In genomic region chr2:74399785-74400184, GRCh38 we compare ENCODE assay signal across 9 cellular contexts. TPM values are rescaled to one million over a fixed set of nuclear protein-coding genes. Genes with fewer than 3 reads are reported as not detected.
A peak's percentile ranks its signal among the peaks of the same experiment; 100 is the strongest.
DNase-seq lines count a peak whose midpoint lies in the region; ATAC-seq and TF ChIP-seq lines count a peak whose summit lies in the region.
"Had no signal": no experiment of that assay in that cellular context is flagged by ENCODE, and none has a peak within 500 bp of the region (broad histone marks: within the 10 kb centered on the region; RNA-seq: fewer than 3 reads in every experiment).

No MANE protein-coding gene starts in this region.

- dilution Hi-C loops in mammary epithelial cell (cut with HindIII; ENCODE audit: low sequenced_read_pairs) = loop anchor here (5.0 kb wide), 2 partner anchors 37 to 58 kb away; partner anchors contain the start of genes INO80B and WBP1

- H3K9ac ChIP-seq in mammary epithelial cell (ENCODE audit: insufficient read depth, low read length) (no peak overlapping the region), neural progenitor cell (no peak overlapping the region)

- intact Hi-C loops in natural killer cell (cut with micrococcal nuclease) = no loop called here
- intact Hi-C loops in mammary epithelial cell (cut with micrococcal nuclease) = loop anchor here (1.0 kb wide), 2 partner anchors 66 to 149 kb away; no protein-coding TSS in a partner anchor

- H3K4me3 ChIP-seq in mammary epithelial cell (replicated peaks in 1 of 3; ENCODE audit: insufficient read depth in 1 of 3, low read depth in 2 of 3, low read length in 3 of 3) (no peak overlapping the region), neural progenitor cell (no peak overlapping the region)

- H3K27me3 Mint-ChIP-seq in natural killer cell (ENCODE audit: low read depth in 2 of 2) = peaks cover 0 to 2% of the 10 kb centered on the region in 2 donors
- H3K27me3 Mint-ChIP-seq in natural killer cell treated with Interleukin-12 subunit alpha and Interleukin-12 subunit beta and Interleukin-15 and Interleukin-18, amount 100 ng/mL, for 72 hours = peaks cover 0 to 6% of the 10 kb centered on the region in 2 donors
- peaks cover 8% of the 10 kb centered on the region for H3K27me3 Mint-ChIP-seq in neural progenitor cell (ENCODE audit: insufficient read depth, low read depth)

- BruUV-seq in mammary epithelial cell (replicated peaks; lab: Mats Ljungman, UMichigan) = no TSS peak

- H2AFZ ChIP-seq in mammary epithelial cell (ENCODE audit: low read depth, low read length) (peak overlapping the region; percentile 45), neural progenitor cell (replicated peaks) (peak overlapping the region; percentile 93)

- CTCF ChIA-PET in mammary epithelial cell (lab: Charles Lee; ENCODE audit: low non-redundant PET) = no interaction called here

- no peak overlapping the region for H3K27ac ChIP-seq in mammary epithelial cell (ENCODE audit: insufficient read depth, low read depth, low read length)
- H3K27ac ChIP-seq in neural progenitor cell = no peak overlapping the region

- peak in 2 of 3 donors; percentile 75 to 77 for ATAC-seq in natural killer cell
- no peak for ATAC-seq in natural killer cell treated with Interleukin-12 subunit alpha and Interleukin-12 subunit beta and Interleukin-15 and Interleukin-18, amount 100 ng/mL, for 72 hours
- no peak for ATAC-seq in HG02970 (IDR thresholded peaks at IDR 0.05; ENCODE audit: low FRiP score, unreplicated experiment)

- H3K4me3 Mint-ChIP-seq in natural killer cell (no peak overlapping the region), neural progenitor cell (no peak overlapping the region)
- H3K4me3 Mint-ChIP-seq in natural killer cell treated with Interleukin-12 subunit alpha and Interleukin-12 subunit beta and Interleukin-15 and Interleukin-18, amount 100 ng/mL, for 72 hours = no peak overlapping the region
- H3K4me3 Mint-ChIP-seq: activated naive CD8-positive, alpha-beta T cell had no signal

- no peaks in the 10 kb centered on the region for H3K4me1 ChIP-seq in mammary epithelial cell (ENCODE audit: insufficient read depth, low read length)
- no peaks in the 10 kb centered on the region for H3K4me1 ChIP-seq in neural progenitor cell

- H3K79me2 ChIP-seq in mammary epithelial cell (ENCODE audit: insufficient read depth, low read length) (no peaks in the 10 kb centered on the region), neural progenitor cell (ENCODE audit: low read depth) (no peaks in the 10 kb centered on the region)

- no peaks in the 10 kb centered on the region for H3K36me3 Mint-ChIP-seq in natural killer cell
- no peaks in the 10 kb centered on the region for H3K36me3 Mint-ChIP-seq in natural killer cell treated with Interleukin-12 subunit alpha and Interleukin-12 subunit beta and Interleukin-15 and Interleukin-18, amount 100 ng/mL, for 72 hours
- no peaks in the 10 kb centered on the region for H3K36me3 Mint-ChIP-seq in neural progenitor cell
- H3K36me3 Mint-ChIP-seq: activated naive CD8-positive, alpha-beta T cell had no signal

- H4K20me1 ChIP-seq in mammary epithelial cell (ENCODE audit: insufficient read depth, low read length) (no peaks in the 10 kb centered on the region), neural progenitor cell (ENCODE audit: low read depth) (no peaks in the 10 kb centered on the region)

- H3F3A ChIP-seq in neural progenitor cell (ENCODE audit: low read depth) = no peaks in the 10 kb centered on the region

- in situ Hi-C loops in mammary epithelial cell (cut with MboI; ENCODE audit: low sequenced_read_pairs in 2 of 2) = no loop called here

- H3K27me3 ChIP-seq in mammary epithelial cell (ENCODE audit: insufficient read depth, low read length) = no peaks in the 10 kb centered on the region
- no peaks in the 10 kb centered on the region for H3K27me3 ChIP-seq in neural progenitor cell

- H3K9me3 Mint-ChIP-seq in natural killer cell (no peaks in the 10 kb centered on the region), neural progenitor cell (no peaks in the 10 kb centered on the region)
- no peaks in the 10 kb centered on the region for H3K9me3 Mint-ChIP-seq in natural killer cell treated with Interleukin-12 subunit alpha and Interleukin-12 subunit beta and Interleukin-15 and Interleukin-18, amount 100 ng/mL, for 72 hours

- H3K4me1 Mint-ChIP-seq in natural killer cell (no peaks in the 10 kb centered on the region), neural progenitor cell (no peaks in the 10 kb centered on the region)
- H3K4me1 Mint-ChIP-seq in natural killer cell treated with Interleukin-12 subunit alpha and Interleukin-12 subunit beta and Interleukin-15 and Interleukin-18, amount 100 ng/mL, for 72 hours (ENCODE audit: low read depth in 2 of 2) = no peaks in the 10 kb centered on the region

- DNase-seq in natural killer cell (no peak), NCI-H345 (lab: John Stamatoyannopoulos, UW) (peak; percentile 2), mammary epithelial cell (peak; percentile 27), neural progenitor cell (ENCODE audit: low spot score) (peak; percentile 45), NCI-H2227 (lab: John Stamatoyannopoulos, UW; ENCODE audit: unreplicated experiment) (no peak)
- DNase-seq in natural killer cell treated with Interleukin-12 subunit alpha and Interleukin-12 subunit beta and Interleukin-15 and Interleukin-18, amount 100 ng/mL, for 72 hours (ENCODE audit: low spot score) = no peak
- DNase-seq in stimulated activated CD4-positive, alpha-beta T cell treated with anti-CD3 and anti-CD28 coated beads, Interleukin-4, amount 100 ng/mL, for 24 hours = no peak

- H3K27ac Mint-ChIP-seq in natural killer cell (no peak overlapping the region), neural progenitor cell (no peak overlapping the region)
- H3K27ac Mint-ChIP-seq in natural killer cell treated with Interleukin-12 subunit alpha and Interleukin-12 subunit beta and Interleukin-15 and Interleukin-18, amount 100 ng/mL, for 72 hours = no peak overlapping the region
- H3K27ac Mint-ChIP-seq: activated naive CD8-positive, alpha-beta T cell had no signal

- H3K9me3 ChIP-seq in mammary epithelial cell (replicated peaks; ENCODE audit: insufficient read depth, low read length) = no peaks in the 10 kb centered on the region
- no peaks in the 10 kb centered on the region for H3K9me3 ChIP-seq in neural progenitor cell (ENCODE audit: low read depth)

- H3K36me3 ChIP-seq in mammary epithelial cell (ENCODE audit: insufficient read depth, low read length) = no peaks in the 10 kb centered on the region
- H3K36me3 ChIP-seq in neural progenitor cell = no peaks in the 10 kb centered on the region

- peak; percentile 62 for TF ChIP-seq CTCF in natural killer cell (IDR thresholded peaks at IDR 0.05)
- TF ChIP-seq CTCF in mammary epithelial cell (conservative IDR thresholded peaks at IDR 0.05 in 1 of 2, IDR thresholded peaks at IDR 0.05 in 1 of 2; ENCODE audit: extremely low read depth in 1 of 2, insufficient read depth in 1 of 2, low read depth in 1 of 2, low read length in 2 of 2) = peak; percentile 47 to 67
- peak; percentile 67 for TF ChIP-seq CTCF in neural progenitor cell (IDR thresholded peaks at IDR 0.05)

- H3K4me2 ChIP-seq in mammary epithelial cell (ENCODE audit: insufficient read depth, low read depth, low read length) (no peak overlapping the region), neural progenitor cell (no peak overlapping the region)

RNA-seq across cellular contexts. Expression of gene DCTN1, which starts 19.7 kb away (rescaled TPM):
- total RNA-seq in natural killer cell = 100 to 1,000 TPM; 103 to 116 (median 116) TPM
- 100 to 1,000 TPM in 1 of 2 donors, 10 to 100 TPM in 1; 97.8 to 106 TPM for total RNA-seq in natural killer cell treated with Interleukin-12 subunit alpha and Interleukin-12 subunit beta and Interleukin-15 and Interleukin-18, amount 100 ng/mL, for 72 hours
- 100 to 1,000 TPM; 137 to 172 TPM for total RNA-seq in mammary epithelial cell
- 124 TPM for polyA plus RNA-seq in mammary epithelial cell
- polyA minus RNA-seq in mammary epithelial cell = 244 TPM
- 100 and 134 TPM in 2 replicates for total RNA-seq in neural progenitor cell (ENCODE audit: low replicate concordance)

RNA-seq across cellular contexts. Expression of gene C2orf81, which starts 21.6 kb away (rescaled TPM):
- total RNA-seq in natural killer cell = 1 to 10 TPM; 1.7 to 3.2 (median 1.7) TPM
- total RNA-seq in natural killer cell treated with Interleukin-12 subunit alpha and Interleukin-12 subunit beta and Interleukin-15 and Interleukin-18, amount 100 ng/mL, for 72 hours = 1 to 10 TPM; 1.7 to 2.2 TPM
- 1 to 10 TPM; 2.5 to 9.5 TPM for total RNA-seq in mammary epithelial cell
- polyA plus RNA-seq in mammary epithelial cell = 1.9 TPM
- polyA minus RNA-seq in mammary epithelial cell = not detected
- 1.8 and 6.0 TPM in 2 replicates for total RNA-seq in neural progenitor cell (ENCODE audit: low replicate concordance)

RNA-seq across cellular contexts. Expression of gene WDR54, which starts 21.7 kb away (rescaled TPM):
- total RNA-seq in natural killer cell (10 to 100 TPM; 28.0 to 35.3 (median 28.0) TPM), mammary epithelial cell (10 to 100 TPM; 39.0 to 50.4 TPM), neural progenitor cell (ENCODE audit: low replicate concordance) (88.1 and 138 TPM in 2 replicates)
- 10 to 100 TPM; 41.8 to 44.9 TPM for total RNA-seq in natural killer cell treated with Interleukin-12 subunit alpha and Interleukin-12 subunit beta and Interleukin-15 and Interleukin-18, amount 100 ng/mL, for 72 hours
- 88.7 TPM for polyA plus RNA-seq in mammary epithelial cell
- polyA minus RNA-seq in mammary epithelial cell = 46.2 TPM

RNA-seq across cellular contexts. Expression of gene RTKN, which starts 42.0 kb away (rescaled TPM):
- total RNA-seq in natural killer cell (10 to 100 TPM; 11.0 to 26.5 (median 15.1) TPM), mammary epithelial cell (100 to 1,000 TPM; 124 to 206 TPM), neural progenitor cell (ENCODE audit: low replicate concordance) (11.4 and 40.0 TPM in 2 replicates)
- 10 to 100 TPM in 1 of 2 donors, 1 to 10 TPM in 1; 4.6 to 11.6 TPM for total RNA-seq in natural killer cell treated with Interleukin-12 subunit alpha and Interleukin-12 subunit beta and Interleukin-15 and Interleukin-18, amount 100 ng/mL, for 72 hours
- polyA plus RNA-seq in mammary epithelial cell = 99.4 TPM
- 77.8 TPM for polyA minus RNA-seq in mammary epithelial cell

RNA-seq across cellular contexts. Expression of gene INO80B, which starts 55.1 kb away (rescaled TPM):
- 10 to 100 TPM; 34.0 to 48.0 (median 37.7) TPM for total RNA-seq in natural killer cell
- 10 to 100 TPM; 42.3 to 45.6 TPM for total RNA-seq in natural killer cell treated with Interleukin-12 subunit alpha and Interleukin-12 subunit beta and Interleukin-15 and Interleukin-18, amount 100 ng/mL, for 72 hours
- 10 to 100 TPM; 15.0 to 43.2 TPM for total RNA-seq in mammary epithelial cell
- polyA plus RNA-seq in mammary epithelial cell = 11.7 TPM
- 0.47 TPM for polyA minus RNA-seq in mammary epithelial cell
- 8.7 and 15.9 TPM in 2 replicates for total RNA-seq in neural progenitor cell (ENCODE audit: low replicate concordance)

Comparison
In these comparisons a context has a peak if more than half of its experiments do, and no peak if none do; other contexts are left out.
1. ATAC-seq: peak in natural killer cell (2 of 3); none in natural killer cell treated with Interleukin-12 subunit alpha and Interleukin-12 subunit beta and Interleukin-15 and Interleukin-18, amount 100 ng/mL, for 72 hours (0 of 2) and HG02970 (single experiment).
2. DNase-seq: peak in NCI-H345 (single experiment), mammary epithelial cell (single experiment) and neural progenitor cell (single experiment); none in natural killer cell (single experiment), natural killer cell treated with Interleukin-12 subunit alpha and Interleukin-12 subunit beta and Interleukin-15 and Interleukin-18, amount 100 ng/mL, for 72 hours (single experiment), stimulated activated CD4-positive, alpha-beta T cell treated with anti-CD3 and anti-CD28 coated beads, Interleukin-4, amount 100 ng/mL, for 24 hours (single experiment) and NCI-H2227 (single experiment).
3. Peak in every context shown above with its lines, with median percentiles within 50 percentile points of each other: CTCF ChIP-seq.